In the genomic region with DNA sequence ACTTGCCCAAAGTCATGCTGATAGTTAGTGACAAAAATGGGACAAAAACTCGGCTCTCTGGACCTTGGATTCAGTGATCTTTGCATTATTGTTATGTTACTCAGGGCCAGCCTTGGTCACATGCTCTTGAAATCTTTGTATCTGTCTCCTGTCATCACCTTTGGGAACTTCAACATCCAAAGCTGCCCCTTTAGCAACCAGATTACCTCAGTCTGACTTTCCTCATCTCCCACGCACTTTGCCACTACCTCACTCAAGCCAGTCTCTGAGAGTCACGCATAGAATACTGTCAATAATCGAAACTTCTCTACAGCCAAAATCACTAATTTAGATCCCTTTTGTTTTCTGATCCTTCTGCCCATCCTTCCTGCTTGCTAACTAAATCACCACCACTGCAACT, we compare ENCODE assay signal across 1 cellular context.
TF ChIP-seq lines count a peak whose summit lies in the region.

No MANE protein-coding gene starts in this region.

TF ChIP-seq in GM23338, 12 proteins besides CTCF, POLR2A, EP300 and RAD21 (continued from another document):
- TF ChIP-seq, protein P1, sequence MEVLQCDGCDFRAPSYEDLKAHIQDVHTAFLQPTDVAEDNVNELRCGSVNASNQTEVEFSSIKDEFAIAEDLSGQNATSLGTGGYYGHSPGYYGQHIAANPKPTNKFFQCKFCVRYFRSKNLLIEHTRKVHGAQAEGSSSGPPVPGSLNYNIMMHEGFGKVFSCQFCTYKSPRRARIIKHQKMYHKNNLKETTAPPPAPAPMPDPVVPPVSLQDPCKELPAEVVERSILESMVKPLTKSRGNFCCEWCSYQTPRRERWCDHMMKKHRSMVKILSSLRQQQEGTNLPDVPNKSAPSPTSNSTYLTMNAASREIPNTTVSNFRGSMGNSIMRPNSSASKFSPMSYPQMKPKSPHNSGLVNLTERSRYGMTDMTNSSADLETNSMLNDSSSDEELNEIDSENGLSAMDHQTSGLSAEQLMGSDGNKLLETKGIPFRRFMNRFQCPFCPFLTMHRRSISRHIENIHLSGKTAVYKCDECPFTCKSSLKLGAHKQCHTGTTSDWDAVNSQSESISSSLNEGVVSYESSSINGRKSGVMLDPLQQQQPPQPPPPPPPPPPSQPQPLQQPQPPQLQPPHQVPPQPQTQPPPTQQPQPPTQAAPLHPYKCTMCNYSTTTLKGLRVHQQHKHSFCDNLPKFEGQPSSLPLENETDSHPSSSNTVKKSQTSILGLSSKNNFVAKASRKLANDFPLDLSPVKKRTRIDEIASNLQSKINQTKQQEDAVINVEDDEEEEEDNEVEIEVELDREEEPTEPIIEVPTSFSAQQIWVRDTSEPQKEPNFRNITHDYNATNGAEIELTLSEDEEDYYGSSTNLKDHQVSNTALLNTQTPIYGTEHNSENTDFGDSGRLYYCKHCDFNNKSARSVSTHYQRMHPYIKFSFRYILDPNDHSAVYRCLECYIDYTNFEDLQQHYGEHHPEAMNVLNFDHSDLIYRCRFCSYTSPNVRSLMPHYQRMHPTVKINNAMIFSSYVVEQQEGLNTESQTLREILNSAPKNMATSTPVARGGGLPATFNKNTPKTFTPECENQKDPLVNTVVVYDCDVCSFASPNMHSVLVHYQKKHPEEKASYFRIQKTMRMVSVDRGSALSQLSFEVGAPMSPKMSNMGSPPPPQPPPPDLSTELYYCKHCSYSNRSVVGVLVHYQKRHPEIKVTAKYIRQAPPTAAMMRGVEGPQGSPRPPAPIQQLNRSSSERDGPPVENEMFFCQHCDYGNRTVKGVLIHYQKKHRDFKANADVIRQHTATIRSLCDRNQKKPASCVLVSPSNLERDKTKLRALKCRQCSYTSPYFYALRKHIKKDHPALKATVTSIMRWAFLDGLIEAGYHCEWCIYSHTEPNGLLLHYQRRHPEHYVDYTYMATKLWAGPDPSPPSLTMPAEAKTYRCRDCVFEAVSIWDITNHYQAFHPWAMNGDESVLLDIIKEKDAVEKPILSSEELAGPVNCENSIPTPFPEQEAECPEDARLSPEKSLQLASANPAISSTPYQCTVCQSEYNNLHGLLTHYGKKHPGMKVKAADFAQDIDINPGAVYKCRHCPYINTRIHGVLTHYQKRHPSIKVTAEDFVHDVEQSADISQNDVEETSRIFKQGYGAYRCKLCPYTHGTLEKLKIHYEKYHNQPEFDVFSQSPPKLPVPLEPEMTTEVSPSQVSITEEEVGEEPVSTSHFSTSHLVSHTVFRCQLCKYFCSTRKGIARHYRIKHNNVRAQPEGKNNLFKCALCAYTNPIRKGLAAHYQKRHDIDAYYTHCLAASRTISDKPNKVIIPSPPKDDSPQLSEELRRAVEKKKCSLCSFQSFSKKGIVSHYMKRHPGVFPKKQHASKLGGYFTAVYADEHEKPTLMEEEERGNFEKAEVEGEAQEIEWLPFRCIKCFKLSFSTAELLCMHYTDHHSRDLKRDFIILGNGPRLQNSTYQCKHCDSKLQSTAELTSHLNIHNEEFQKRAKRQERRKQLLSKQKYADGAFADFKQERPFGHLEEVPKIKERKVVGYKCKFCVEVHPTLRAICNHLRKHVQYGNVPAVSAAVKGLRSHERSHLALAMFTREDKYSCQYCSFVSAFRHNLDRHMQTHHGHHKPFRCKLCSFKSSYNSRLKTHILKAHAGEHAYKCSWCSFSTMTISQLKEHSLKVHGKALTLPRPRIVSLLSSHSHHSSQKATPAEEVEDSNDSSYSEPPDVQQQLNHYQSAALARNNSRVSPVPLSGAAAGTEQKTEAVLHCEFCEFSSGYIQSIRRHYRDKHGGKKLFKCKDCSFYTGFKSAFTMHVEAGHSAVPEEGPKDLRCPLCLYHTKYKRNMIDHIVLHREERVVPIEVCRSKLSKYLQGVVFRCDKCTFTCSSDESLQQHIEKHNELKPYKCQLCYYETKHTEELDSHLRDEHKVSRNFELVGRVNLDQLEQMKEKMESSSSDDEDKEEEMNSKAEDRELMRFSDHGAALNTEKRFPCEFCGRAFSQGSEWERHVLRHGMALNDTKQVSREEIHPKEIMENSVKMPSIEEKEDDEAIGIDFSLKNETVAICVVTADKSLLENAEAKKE (CRISPR knock-in tag; IDR thresholded peaks at IDR 0.05): no peak
- TF ChIP-seq STAT1 (IDR thresholded peaks at IDR 0.05; ENCODE audit: unreplicated experiment) (no peak), NANOG (IDR thresholded peaks at IDR 0.05; ENCODE audit: borderline replicate concordance) (no peak), ZNF331 (CRISPR knock-in tag; IDR thresholded peaks at IDR 0.05; ENCODE audit: low read depth) (no peak), POLR2AphosphoS5 (IDR thresholded peaks at IDR 0.05; ENCODE audit: low read depth) (no peak), CREB1 (CRISPR knock-in tag; IDR thresholded peaks at IDR 0.05; ENCODE audit: low read depth) (no peak)
- TF ChIP-seq, protein P2, sequence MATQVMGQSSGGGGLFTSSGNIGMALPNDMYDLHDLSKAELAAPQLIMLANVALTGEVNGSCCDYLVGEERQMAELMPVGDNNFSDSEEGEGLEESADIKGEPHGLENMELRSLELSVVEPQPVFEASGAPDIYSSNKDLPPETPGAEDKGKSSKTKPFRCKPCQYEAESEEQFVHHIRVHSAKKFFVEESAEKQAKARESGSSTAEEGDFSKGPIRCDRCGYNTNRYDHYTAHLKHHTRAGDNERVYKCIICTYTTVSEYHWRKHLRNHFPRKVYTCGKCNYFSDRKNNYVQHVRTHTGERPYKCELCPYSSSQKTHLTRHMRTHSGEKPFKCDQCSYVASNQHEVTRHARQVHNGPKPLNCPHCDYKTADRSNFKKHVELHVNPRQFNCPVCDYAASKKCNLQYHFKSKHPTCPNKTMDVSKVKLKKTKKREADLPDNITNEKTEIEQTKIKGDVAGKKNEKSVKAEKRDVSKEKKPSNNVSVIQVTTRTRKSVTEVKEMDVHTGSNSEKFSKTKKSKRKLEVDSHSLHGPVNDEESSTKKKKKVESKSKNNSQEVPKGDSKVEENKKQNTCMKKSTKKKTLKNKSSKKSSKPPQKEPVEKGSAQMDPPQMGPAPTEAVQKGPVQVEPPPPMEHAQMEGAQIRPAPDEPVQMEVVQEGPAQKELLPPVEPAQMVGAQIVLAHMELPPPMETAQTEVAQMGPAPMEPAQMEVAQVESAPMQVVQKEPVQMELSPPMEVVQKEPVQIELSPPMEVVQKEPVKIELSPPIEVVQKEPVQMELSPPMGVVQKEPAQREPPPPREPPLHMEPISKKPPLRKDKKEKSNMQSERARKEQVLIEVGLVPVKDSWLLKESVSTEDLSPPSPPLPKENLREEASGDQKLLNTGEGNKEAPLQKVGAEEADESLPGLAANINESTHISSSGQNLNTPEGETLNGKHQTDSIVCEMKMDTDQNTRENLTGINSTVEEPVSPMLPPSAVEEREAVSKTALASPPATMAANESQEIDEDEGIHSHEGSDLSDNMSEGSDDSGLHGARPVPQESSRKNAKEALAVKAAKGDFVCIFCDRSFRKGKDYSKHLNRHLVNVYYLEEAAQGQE (IDR thresholded peaks at IDR 0.05; ENCODE audit: unreplicated experiment): no peak
